Comparison of ENCODE assay signal across 8 cellular contexts in genomic region chr11:130916238-130916855, GRCh38. TPM values are rescaled to one million over a fixed set of nuclear protein-coding genes. Genes with fewer than 3 reads are reported as not detected.
DNase-seq lines count a peak whose midpoint lies in the region; ATAC-seq and TF ChIP-seq lines count a peak whose summit lies in the region.

SNX19 (minus strand) TSS chr11:130916479; CDS start chr11:130915939, 540 bp downstream.

- no TSS peak for BruUV-seq in Caco-2 (replicated peaks; lab: Mats Ljungman, UMichigan)

- peak within 1 kb of the TSS; percentile 69 for H4K8ac ChIP-seq in mesendoderm (ENCODE audit: low read depth, low read length)

- H3K9me3 Mint-ChIP-seq in Caco-2 (ENCODE audit: unreplicated experiment) = no peaks in the 10 kb centered on the region
- H3K9me3 Mint-ChIP-seq in activated CD8-positive, alpha-beta memory T cell treated with anti-CD3 and anti-CD28 coated beads, Interleukin-2, amount 10 ng/mL, durations not matched to agents 7 days and 5 days (ENCODE audit: low read depth) = no peaks in the 10 kb centered on the region

- no peak within 1 kb of the TSS for H2BK15ac ChIP-seq in mesendoderm (replicated peaks; ENCODE audit: low read depth)

- peaks cover 13% of the 10 kb centered on the region for H3K36me3 Mint-ChIP-seq in Caco-2 (ENCODE audit: insufficient read depth, unreplicated experiment)
- H3K36me3 Mint-ChIP-seq in activated CD8-positive, alpha-beta memory T cell treated with anti-CD3 and anti-CD28 coated beads, Interleukin-2, amount 10 ng/mL, durations not matched to agents 7 days and 5 days = peaks cover 28% of the 10 kb centered on the region

- no peak within 1 kb of the TSS for H2AK5ac ChIP-seq in mesendoderm (ENCODE audit: low read length)

- intact Hi-C loops in Caco-2 (cut with micrococcal nuclease; ENCODE audit: unreplicated experiment) = no loop called here

- no peak within 1 kb of the TSS for H4K5ac ChIP-seq in mesendoderm (ENCODE audit: low read length)

- WGBS in mesendoderm (ENCODE audit: extremely low coverage, insufficient coverage, low lambda C conversion rate) = no CpG with 5 or more reads among the region's 72 CpGs

- no peak within 1 kb of the TSS for H2BK5ac ChIP-seq in mesendoderm (ENCODE audit: low read length)

- CTCF ChIA-PET in Caco-2 (lab: Charles Lee) = interaction anchor here (0.6 to 1.8 kb wide), 18 partner anchors 9 to 770 kb away, joined by 3 to 16 read pairs (median 4); no protein-coding TSS in a partner anchor
- CTCF ChIA-PET in activated CD8-positive, alpha-beta memory T cell treated with anti-CD3 and anti-CD28 coated beads, Interleukin-2, amount 10 ng/mL, durations not matched to agents 7 days and 5 days (lab: Charles Lee) = interaction anchor here (0.5 to 3.7 kb wide), 23 partner anchors 9 to 758 kb away, joined by 3 to 50 read pairs (median 4); no protein-coding TSS in a partner anchor

- no peak within 1 kb of the TSS for H2BK120ac ChIP-seq in mesendoderm (ENCODE audit: low read depth, low read length)

- peaks cover 5% of the 10 kb centered on the region; the same call in 1 of the 2 replicates for H3K4me1 ChIP-seq in Caco-2
- no peaks in the 10 kb centered on the region for H3K4me1 ChIP-seq in endocrine pancreas (ENCODE audit: control insufficient read depth, insufficient read depth, low read length)
- H3K4me1 ChIP-seq in mesendoderm (ENCODE audit: control insufficient read depth, low read depth, low read length) = no peaks in the 10 kb centered on the region

- no peaks in the 10 kb centered on the region for H3K27me3 ChIP-seq in Caco-2 (replicated peaks; ENCODE audit: control insufficient read depth, insufficient read depth, low read length)
- no peaks in the 10 kb centered on the region for H3K27me3 ChIP-seq in endocrine pancreas (ENCODE audit: control insufficient read depth, insufficient read depth, low read length)
- H3K27me3 ChIP-seq in mesendoderm (ENCODE audit: insufficient read depth, low read length, poor library complexity) = no peaks in the 10 kb centered on the region

- POLR2A ChIA-PET in Caco-2 (lab: Charles Lee) = interaction anchor here (0.5 to 0.6 kb wide), 2 partner anchors 98 to 574 kb away, joined by 3 read pairs; no protein-coding TSS in a partner anchor

- H3K4me3 ChIP-seq in Caco-2 (ENCODE audit: low read depth, low read length) = peak within 1 kb of the TSS; percentile 91
- peak within 1 kb of the TSS; percentile 68 for H3K4me3 ChIP-seq in endocrine pancreas (ENCODE audit: control insufficient read depth, insufficient read depth, low read length)
- H3K4me3 ChIP-seq in mesendoderm (ENCODE audit: low read length) = peak within 1 kb of the TSS; percentile 38

- no peak within 1 kb of the TSS for H3K18ac ChIP-seq in mesendoderm (ENCODE audit: low read length)

- 0 out of 2 replicates have a peak, but pooled peaks cover 1% of the 10 kb centered on the region for H3K36me3 ChIP-seq in Caco-2 (ENCODE audit: control insufficient read depth, insufficient read depth, low read length)
- H3K36me3 ChIP-seq in endocrine pancreas (ENCODE audit: control insufficient read depth, insufficient read depth, low read length) = no peaks in the 10 kb centered on the region
- no peaks in the 10 kb centered on the region for H3K36me3 ChIP-seq in mesendoderm (ENCODE audit: control insufficient read depth, insufficient read depth, low read length)

- H3K4me3 Mint-ChIP-seq in Caco-2 (ENCODE audit: unreplicated experiment) = peak within 1 kb of the TSS; percentile 77
- peak within 1 kb of the TSS; percentile 77 for H3K4me3 Mint-ChIP-seq in activated CD8-positive, alpha-beta memory T cell treated with anti-CD3 and anti-CD28 coated beads, Interleukin-2, amount 10 ng/mL, durations not matched to agents 7 days and 5 days

- H3K4ac ChIP-seq in mesendoderm (ENCODE audit: low read depth, low read length) = no peak within 1 kb of the TSS

- peaks cover 7% of the 10 kb centered on the region for H3K4me1 Mint-ChIP-seq in Caco-2 (ENCODE audit: low read depth, unreplicated experiment)
- peaks cover 34% of the 10 kb centered on the region for H3K4me1 Mint-ChIP-seq in activated CD8-positive, alpha-beta memory T cell treated with anti-CD3 and anti-CD28 coated beads, Interleukin-2, amount 10 ng/mL, durations not matched to agents 7 days and 5 days

- peaks cover 3% of the 10 kb centered on the region for H3K79me2 ChIP-seq in mesendoderm (ENCODE audit: control insufficient read depth, insufficient read depth, low read length)

- H3K27ac Mint-ChIP-seq in Caco-2 (ENCODE audit: unreplicated experiment) = peak within 1 kb of the TSS; percentile 21
- H3K27ac Mint-ChIP-seq in activated CD8-positive, alpha-beta memory T cell treated with anti-CD3 and anti-CD28 coated beads, Interleukin-2, amount 10 ng/mL, durations not matched to agents 7 days and 5 days = peak within 1 kb of the TSS; percentile 80

- no peak within 1 kb of the TSS for H3K23ac ChIP-seq in mesendoderm (ENCODE audit: low read length)

- peak; percentile 99 for ATAC-seq in GM19467 (IDR thresholded peaks at IDR 0.05; ENCODE audit: unreplicated experiment)
- peak; percentile 100 for ATAC-seq in activated CD8-positive, alpha-beta memory T cell treated with anti-CD3 and anti-CD28 coated beads, Interleukin-2, amount 10 ng/mL, durations not matched to agents 7 days and 5 days

- H3K9me3 ChIP-seq in Caco-2 (no peaks in the 10 kb centered on the region), endocrine pancreas (ENCODE audit: control insufficient read depth, low read length) (no peaks in the 10 kb centered on the region)

- TF ChIP-seq CTCF in Caco-2 (IDR thresholded peaks at IDR 0.05; ENCODE audit: insufficient read depth in 1 of 2, low read depth in 1 of 2, low read length in 1 of 2, severe bottlenecking in 1 of 2, unreplicated experiment in 1 of 2) = peak; percentile 94 to 99

- peak within 1 kb of the TSS; percentile 79 for H3K4me2 ChIP-seq in mesendoderm (ENCODE audit: low read length)

- H3K56ac ChIP-seq in mesendoderm (ENCODE audit: low read length) = peak within 1 kb of the TSS; percentile 78

- H3K27me3 Mint-ChIP-seq in Caco-2 (ENCODE audit: insufficient read depth, unreplicated experiment) = peaks cover 13% of the 10 kb centered on the region
- peaks cover 6% of the 10 kb centered on the region for H3K27me3 Mint-ChIP-seq in activated CD8-positive, alpha-beta memory T cell treated with anti-CD3 and anti-CD28 coated beads, Interleukin-2, amount 10 ng/mL, durations not matched to agents 7 days and 5 days

- H3K79me1 ChIP-seq in mesendoderm (ENCODE audit: low read length) = peaks cover 15% of the 10 kb centered on the region

- peak; percentile 91 to 98 for DNase-seq in Caco-2
- DNase-seq in HPDE6-E6E7 (ENCODE audit: extremely low spot score) = peak; percentile 76
- DNase-seq in NOMO-1 (lab: John Stamatoyannopoulos, UW; ENCODE audit: unreplicated experiment in 2 of 2) = peak; percentile 76 to 85
- peak; percentile 92 for DNase-seq in activated CD8-positive, alpha-beta memory T cell treated with anti-CD3 and anti-CD28 coated beads, Interleukin-2, amount 10 ng/mL, durations not matched to agents 7 days and 5 days
- peak; percentile 92 for DNase-seq in mesendoderm
- peak; percentile 78 for DNase-seq in stimulated activated CD8-positive, alpha-beta memory T cell treated with anti-CD3 and anti-CD28 coated beads, Interleukin-15, amount 100 ng/mL, for 1 hour (ENCODE audit: low read depth)

- peak within 1 kb of the TSS; percentile 97 for H3K9ac ChIP-seq in endocrine pancreas (ENCODE audit: control insufficient read depth, insufficient read depth, low read length)
- H3K9ac ChIP-seq in mesendoderm (ENCODE audit: low read length) = peak within 1 kb of the TSS; percentile 71

- H3K27ac ChIP-seq in mesendoderm (ENCODE audit: low read depth, low read length) = no peak within 1 kb of the TSS

RNA-seq across cellular contexts. Expression of gene SNX19, which starts in this region (rescaled TPM):
- total RNA-seq in Caco-2 (2022) = 79.8 and 82.4 TPM in 2 replicates
- total RNA-seq in activated CD8-positive, alpha-beta memory T cell treated with anti-CD3 and anti-CD28 coated beads, Interleukin-2, amount 10 ng/mL, durations not matched to agents 7 days and 5 days = 10 to 100 TPM; 41.5 to 43.4 TPM
- 15.2 TPM for polyA plus RNA-seq in mesendoderm (2013, experiment 1 of 2)
- polyA plus RNA-seq in mesendoderm (2013, experiment 2 of 2) = 15.8 TPM

Comparison
In these comparisons a context has a peak if more than half of its experiments do, and no peak if none do; other contexts are left out.
1. H3K4me3 ChIP-seq: peak in every context shown above with its lines; median percentile 91 in Caco-2; 68 in endocrine pancreas; 38 in mesendoderm.